1 cellular context compared by ENCODE assay signal in genomic region chr12:104495786-104496185, GRCh38.
TF ChIP-seq lines count a peak whose summit lies in the region.

No MANE protein-coding gene starts in this region.

TF ChIP-seq in SK-N-SH treated with all-trans-retinoic acid at 6 μM for 48 hours, 23 proteins besides CTCF, POLR2A, EP300 and RAD21 (continued from another document):
- no peak for TF ChIP-seq OSR1 (CRISPR knock-in tag; IDR thresholded peaks at IDR 0.05)
- TF ChIP-seq BACH2 (CRISPR knock-in tag; IDR thresholded peaks at IDR 0.05; ENCODE audit: borderline replicate concordance), result no peak
